ENCODE assay signal across 8 cellular contexts in genomic region chr3:154120903-154121235, GRCh38. TPM values are rescaled to one million over a fixed set of nuclear protein-coding genes. Genes with fewer than 3 reads are reported as not detected.
DNase-seq lines count a peak whose midpoint lies in the region; ATAC-seq and TF ChIP-seq lines count a peak whose summit lies in the region.

No MANE protein-coding gene starts in this region.

- no peak overlapping the region for H3K27ac Mint-ChIP-seq in activated CD8-positive, alpha-beta T cell treated with anti-CD3 and anti-CD28 coated beads for 36 hours
- no peak overlapping the region for H3K27ac Mint-ChIP-seq in immature natural killer cell
- no peak overlapping the region for H3K27ac Mint-ChIP-seq in stimulated activated naive CD8-positive, alpha-beta T cell treated with anti-CD3 and anti-CD28 coated beads, Interleukin-15, amount 100 ng/mL, for 72 hours

- peaks cover 62% of the 10 kb centered on the region for H3K27me3 Mint-ChIP-seq in activated CD8-positive, alpha-beta T cell treated with anti-CD3 and anti-CD28 coated beads for 36 hours
- peaks cover 21 to 39% (median 23%) of the 10 kb centered on the region in 3 donors for H3K27me3 Mint-ChIP-seq in immature natural killer cell (ENCODE audit: low read depth in 3 of 3)
- H3K27me3 Mint-ChIP-seq in stimulated activated naive CD8-positive, alpha-beta T cell treated with anti-CD3 and anti-CD28 coated beads, Interleukin-15, amount 100 ng/mL, for 72 hours, result peaks cover 73% of the 10 kb centered on the region

- intact Hi-C loops in activated CD8-positive, alpha-beta T cell treated with anti-CD3 and anti-CD28 coated beads for 36 hours (cut with micrococcal nuclease), result no loop called here

- DNase-seq in GM12864 (ENCODE audit: low read depth) (no peak), immature natural killer cell (no peak), DMS 273 (lab: John Stamatoyannopoulos, UW; ENCODE audit: unreplicated experiment) (no peak), NK-92 (lab: John Stamatoyannopoulos, UW; ENCODE audit: unreplicated experiment) (no peak), NCI-H1417 treated with DMSO at 0.1 percent for 48 hours (lab: John Stamatoyannopoulos, UW) (no peak)
- DNase-seq in activated CD8-positive, alpha-beta T cell treated with anti-CD3 and anti-CD28 coated beads for 36 hours, result no peak
- DNase-seq in stimulated activated naive CD8-positive, alpha-beta T cell treated with anti-CD3 and anti-CD28 coated beads, Interleukin-15, amount 100 ng/mL, for 72 hours, result no peak

- TF ChIP-seq CTCF in GM12864 (IDR thresholded peaks at IDR 0.05; ENCODE audit: low read depth, low read length, missing control alignments), result no peak
- no peak for TF ChIP-seq CTCF in activated CD8-positive, alpha-beta T cell treated with anti-CD3 and anti-CD28 coated beads for 36 hours (IDR thresholded peaks at IDR 0.05)

- H3K4me3 Mint-ChIP-seq in activated CD8-positive, alpha-beta T cell treated with anti-CD3 and anti-CD28 coated beads for 36 hours, result peak overlapping the region; percentile 70
- peak overlapping the region; percentile 69 to 75 (median 72) for H3K4me3 Mint-ChIP-seq in immature natural killer cell
- H3K4me3 Mint-ChIP-seq in stimulated activated naive CD8-positive, alpha-beta T cell treated with anti-CD3 and anti-CD28 coated beads, Interleukin-15, amount 100 ng/mL, for 72 hours, result peak overlapping the region; percentile 86 to 90

- H3K36me3 Mint-ChIP-seq in activated CD8-positive, alpha-beta T cell treated with anti-CD3 and anti-CD28 coated beads for 36 hours (ENCODE audit: low read depth), result no peaks in the 10 kb centered on the region
- peaks cover 0 to 3% (median 0%) of the 10 kb centered on the region in 3 donors for H3K36me3 Mint-ChIP-seq in immature natural killer cell

- CTCF ChIA-PET in activated CD8-positive, alpha-beta T cell treated with anti-CD3 and anti-CD28 coated beads for 36 hours (lab: Charles Lee), result interaction anchor here (0.9 to 1.1 kb wide), 2 partner anchors 19 to 133 kb away, joined by 3 to 4 read pairs; no protein-coding TSS in a partner anchor

- no peaks in the 10 kb centered on the region for H3K9me3 Mint-ChIP-seq in activated CD8-positive, alpha-beta T cell treated with anti-CD3 and anti-CD28 coated beads for 36 hours
- peaks cover 0 to 12% (median 0%) of the 10 kb centered on the region in 6 donors for H3K9me3 Mint-ChIP-seq in immature natural killer cell
- H3K9me3 Mint-ChIP-seq in stimulated activated naive CD8-positive, alpha-beta T cell treated with anti-CD3 and anti-CD28 coated beads, Interleukin-15, amount 100 ng/mL, for 72 hours, result no peaks in the 10 kb centered on the region

- ATAC-seq in HG02885 (IDR thresholded peaks at IDR 0.05; ENCODE audit: poor library complexity, unreplicated experiment), result peak; percentile 36
- peak; percentile 65 for ATAC-seq in activated CD8-positive, alpha-beta T cell treated with anti-CD3 and anti-CD28 coated beads for 36 hours
- peak; percentile 58 for ATAC-seq in stimulated activated naive CD8-positive, alpha-beta T cell treated with anti-CD3 and anti-CD28 coated beads, Interleukin-15, amount 100 ng/mL, for 72 hours

- POLR2A ChIA-PET in activated CD8-positive, alpha-beta T cell treated with anti-CD3 and anti-CD28 coated beads for 36 hours (lab: Charles Lee), result no interaction called here

- peak overlapping the region; percentile 63 for H3K4me3 ChIP-seq in GM12864 (ENCODE audit: low read depth, low read length)

- peaks cover 20% of the 10 kb centered on the region for H3K4me1 Mint-ChIP-seq in activated CD8-positive, alpha-beta T cell treated with anti-CD3 and anti-CD28 coated beads for 36 hours (ENCODE audit: low read depth)
- H3K4me1 Mint-ChIP-seq in immature natural killer cell, result peaks cover 17 to 22% of the 10 kb centered on the region in 2 donors
- H3K4me1 Mint-ChIP-seq in stimulated activated naive CD8-positive, alpha-beta T cell treated with anti-CD3 and anti-CD28 coated beads, Interleukin-15, amount 100 ng/mL, for 72 hours, result peaks cover 32% of the 10 kb centered on the region

RNA-seq across cellular contexts. Expression of gene ARHGEF26, which starts 0.3 kb away (rescaled TPM):
- total RNA-seq in activated CD8-positive, alpha-beta T cell treated with anti-CD3 and anti-CD28 coated beads for 36 hours, result not detected
- under 1 TPM in 1 of 3 donors, not detected in 2; 0.22 TPM for polyA plus RNA-seq in immature natural killer cell
